Comparison of ENCODE assay signal across 8 cellular contexts in genomic region chr12:78562358-78563205, GRCh38.
DNase-seq lines count a peak whose midpoint lies in the region; ATAC-seq, FAIRE-seq and TF ChIP-seq lines count a peak whose summit lies in the region.

No MANE protein-coding gene starts in this region.

- DNase-seq in EH (ENCODE audit: low read depth), result peak; percentile 24
- peak; percentile 63 for DNase-seq in SK-MEL-5 (ENCODE audit: low read depth, low spot score)
- no peak for DNase-seq in keratinocyte (ENCODE audit: low read depth, low spot score)
- DNase-seq in epidermal melanocyte (ENCODE audit: insufficient read length, low spot score), result no peak
- no peak for DNase-seq in activated CD4-positive, alpha-beta T cell treated with anti-CD3 and anti-CD28 coated beads, Interleukin-2, amount 10 ng/mL, durations not matched to agents 24 days and 14 days
- no peak for DNase-seq in activated T-cell treated with anti-CD3 and anti-CD28 coated beads, Interleukin-2, amount 50 U/mL, for 4 hours
- no peak for DNase-seq in amniotic stem cell (lab: John Stamatoyannopoulos, UW)

- no peak for ATAC-seq in activated T-cell treated with anti-CD3 and anti-CD28 coated beads, Interleukin-2, amount 50 U/mL, for 4 hours

- no peaks in the 10 kb centered on the region for H3K27me3 ChIP-seq in KMS-11 (ENCODE audit: insufficient read depth, low read depth)
- no peaks in the 10 kb centered on the region for H3K27me3 ChIP-seq in keratinocyte (ENCODE audit: control insufficient read depth, extremely low read depth, insufficient read depth, low read length)

- H3K27ac ChIP-seq in KMS-11 (no peak overlapping the region), keratinocyte (ENCODE audit: control insufficient read depth, insufficient read depth, low read length) (no peak overlapping the region)

- H3K4me1 ChIP-seq in KMS-11 (ENCODE audit: low read depth, poor library complexity, severe bottlenecking) (no peaks in the 10 kb centered on the region), keratinocyte (ENCODE audit: control insufficient read depth, extremely low read depth, insufficient read depth, low read length) (no peaks in the 10 kb centered on the region)

- H3K4me3 ChIP-seq in KMS-11 (IDR thresholded peaks at IDR 0.05; ENCODE audit: insufficient read depth, low read depth, low read length), result no peak overlapping the region
- no peak overlapping the region for H3K4me3 ChIP-seq in keratinocyte (ENCODE audit: control insufficient read depth in 2 of 3, extremely low read depth in 1 of 3, insufficient read depth in 2 of 3, low read depth in 1 of 3, low read length in 3 of 3)

- no peaks in the 10 kb centered on the region for H3K27me3 Mint-ChIP-seq in activated CD4-positive, alpha-beta T cell treated with anti-CD3 and anti-CD28 coated beads, Interleukin-2, amount 10 ng/mL, durations not matched to agents 24 days and 14 days
- no peaks in the 10 kb centered on the region for H3K27me3 Mint-ChIP-seq in activated T-cell treated with anti-CD3 and anti-CD28 coated beads, Interleukin-2, amount 50 U/mL, for 4 hours (ENCODE audit: low read depth)

- H3K4me3 Mint-ChIP-seq in activated CD4-positive, alpha-beta T cell treated with anti-CD3 and anti-CD28 coated beads, Interleukin-2, amount 10 ng/mL, durations not matched to agents 24 days and 14 days, result no peak overlapping the region
- H3K4me3 Mint-ChIP-seq in activated T-cell treated with anti-CD3 and anti-CD28 coated beads, Interleukin-2, amount 50 U/mL, for 4 hours, result no peak overlapping the region

- no peaks in the 10 kb centered on the region for H3K9me3 Mint-ChIP-seq in activated CD4-positive, alpha-beta T cell treated with anti-CD3 and anti-CD28 coated beads, Interleukin-2, amount 10 ng/mL, durations not matched to agents 24 days and 14 days
- peaks cover 14% of the 10 kb centered on the region for H3K9me3 Mint-ChIP-seq in activated T-cell treated with anti-CD3 and anti-CD28 coated beads, Interleukin-2, amount 50 U/mL, for 4 hours

- no peaks in the 10 kb centered on the region for H3K36me3 Mint-ChIP-seq in activated CD4-positive, alpha-beta T cell treated with anti-CD3 and anti-CD28 coated beads, Interleukin-2, amount 10 ng/mL, durations not matched to agents 24 days and 14 days (ENCODE audit: low read depth)
- no peaks in the 10 kb centered on the region for H3K36me3 Mint-ChIP-seq in activated T-cell treated with anti-CD3 and anti-CD28 coated beads, Interleukin-2, amount 50 U/mL, for 4 hours (ENCODE audit: insufficient read depth)

- in situ Hi-C loops in SK-MEL-5 (cut with HindIII; ENCODE audit: low pct_unique_long_range_greater_than_20kb, low sequenced_read_pairs), result no loop called here

- H3K9ac ChIP-seq in KMS-11 (no peak overlapping the region), keratinocyte (ENCODE audit: control insufficient read depth, extremely low read depth, insufficient read depth, low read length) (no peak overlapping the region)

- H4K20me1 ChIP-seq in KMS-11 (ENCODE audit: insufficient read depth) (no peaks in the 10 kb centered on the region), keratinocyte (ENCODE audit: control insufficient read depth, extremely low read depth, insufficient read depth, low read length) (no peaks in the 10 kb centered on the region)

- H3K27ac Mint-ChIP-seq in activated CD4-positive, alpha-beta T cell treated with anti-CD3 and anti-CD28 coated beads, Interleukin-2, amount 10 ng/mL, durations not matched to agents 24 days and 14 days, result no peak overlapping the region

- H3K4me2 ChIP-seq in KMS-11 (no peak overlapping the region), keratinocyte (ENCODE audit: control insufficient read depth, extremely low read depth, insufficient read depth, low read depth, low read length) (no peak overlapping the region)

- H2AFZ ChIP-seq in KMS-11 (ENCODE audit: low read depth), result no peak overlapping the region
- no peak overlapping the region for H2AFZ ChIP-seq in keratinocyte (ENCODE audit: control insufficient read depth, low read length)

- H3K36me3 ChIP-seq in KMS-11 (ENCODE audit: insufficient read depth) (no peaks in the 10 kb centered on the region), keratinocyte (ENCODE audit: control insufficient read depth in 2 of 2, extremely low read depth in 1 of 2, insufficient read depth in 2 of 2, low read length in 2 of 2) (no peaks in the 10 kb centered on the region)

- H3K79me2 ChIP-seq in KMS-11 (ENCODE audit: insufficient read depth, low read depth) (no peaks in the 10 kb centered on the region), keratinocyte (ENCODE audit: control insufficient read depth, insufficient read depth, low read length) (no peaks in the 10 kb centered on the region)

- intact Hi-C loops in activated CD4-positive, alpha-beta T cell treated with anti-CD3 and anti-CD28 coated beads, Interleukin-2, amount 10 ng/mL, durations not matched to agents 24 days and 14 days (cut with micrococcal nuclease), result no loop called here

- no peaks in the 10 kb centered on the region for H3K4me1 Mint-ChIP-seq in activated CD4-positive, alpha-beta T cell treated with anti-CD3 and anti-CD28 coated beads, Interleukin-2, amount 10 ng/mL, durations not matched to agents 24 days and 14 days
- no peaks in the 10 kb centered on the region for H3K4me1 Mint-ChIP-seq in activated T-cell treated with anti-CD3 and anti-CD28 coated beads, Interleukin-2, amount 50 U/mL, for 4 hours (ENCODE audit: low read depth)

- TF ChIP-seq CTCF in KMS-11 (conservative IDR thresholded peaks at IDR 0.05; ENCODE audit: low read depth, low read length) (peak; percentile 70), keratinocyte (optimal IDR thresholded peaks at IDR 0.05 in 1 of 3, IDR thresholded peaks at IDR 0.05 in 1 of 3, conservative IDR thresholded peaks at IDR 0.05 in 1 of 3; ENCODE audit: extremely low read depth in 1 of 3, insufficient read depth in 2 of 3, low read length in 3 of 3) (peak in 2 of 3 experiments; percentile 33 to 36)

- dilution Hi-C loops in keratinocyte (cut with MboI; ENCODE audit: extremely low pct_ligation_motif_present, low sequenced_read_pairs), result no loop called here

- H3K9me3 ChIP-seq in keratinocyte (ENCODE audit: control insufficient read depth, low read depth, low read length), result no peaks in the 10 kb centered on the region

- H3K9me1 ChIP-seq in keratinocyte (ENCODE audit: control insufficient read depth, extremely low read depth, insufficient read depth, low read length), result no peaks in the 10 kb centered on the region

- FAIRE-seq in keratinocyte (lab: Jason Lieb, UNC), result peak; percentile 26

Comparison
In these comparisons a context has a peak if more than half of its experiments do, and no peak if none do; other contexts are left out.
1. DNase-seq: peak in EH (single experiment) and SK-MEL-5 (single experiment); none in keratinocyte (single experiment), epidermal melanocyte (single experiment), activated CD4-positive, alpha-beta T cell treated with anti-CD3 and anti-CD28 coated beads, Interleukin-2, amount 10 ng/mL, durations not matched to agents 24 days and 14 days (single experiment), activated T-cell treated with anti-CD3 and anti-CD28 coated beads, Interleukin-2, amount 50 U/mL, for 4 hours (single experiment) and amniotic stem cell (single experiment).